Comparison of ENCODE assay signal across 15 cellular contexts in genomic region chr18:11960743-11961380, GRCh38.
"Had no signal": no experiment of that assay in that cellular context is flagged by ENCODE, and none has a peak within 500 bp of the region (broad histone marks: within the 10 kb centered on the region; RNA-seq: fewer than 3 reads in every experiment).

No MANE protein-coding gene starts in this region.

- DNase-seq: activated CD4-positive, alpha-beta memory T cell treated with anti-CD3 and anti-CD28 coated beads, Interleukin-2, amount 10 ng/mL, durations not matched to agents 7 days and 5 days; activated CD4-positive, alpha-beta T cell treated with anti-CD3 and anti-CD28 coated beads for 4 hours; activated CD8-positive, alpha-beta memory T cell treated with anti-CD3 and anti-CD28 coated beads, Interleukin-2, amount 10 ng/mL, durations not matched to agents 7 days and 5 days; activated naive CD8-positive, alpha-beta T cell treated with anti-CD3 and anti-CD28 coated beads for 36 hours; amniotic stem cell; foreskin fibroblast; hippocampal formation; left cardiac atrium; nucleus accumbens; stimulated activated naive B cell treated with anti-CD40 and anti-IgM and Interleukin-4, amounts not matched to agents 10 μg/mL and 1 μg/mL and 100 μg/mL, for 72 hours had no signal

- H3K27ac ChIP-seq: epithelial cell of prostate, thoracic aorta had no signal

- H3K4me3 ChIP-seq: thoracic aorta had no signal

- H3K27ac Mint-ChIP-seq: activated CD4-positive, alpha-beta memory T cell treated with anti-CD3 and anti-CD28 coated beads, Interleukin-2, amount 10 ng/mL, durations not matched to agents 7 days and 5 days; activated CD8-positive, alpha-beta memory T cell treated with anti-CD3 and anti-CD28 coated beads, Interleukin-2, amount 10 ng/mL, durations not matched to agents 7 days and 5 days; activated naive CD8-positive, alpha-beta T cell treated with anti-CD3 and anti-CD28 coated beads for 36 hours; natural killer cell treated with Interleukin-12 subunit alpha and Interleukin-12 subunit beta and Interleukin-15 and Interleukin-18, amount 100 ng/mL, for 72 hours; stimulated activated naive B cell treated with anti-CD40 and anti-IgM and Interleukin-4, amounts not matched to agents 10 μg/mL and 1 μg/mL and 100 μg/mL, for 72 hours; T-helper 2 cell treated with Interferon-gamma antibody and Interleukin-4, amounts not matched to agents 5 μg/mL and 100 μg/mL, for 36 hours had no signal

- ATAC-seq: activated CD8-positive, alpha-beta memory T cell treated with anti-CD3 and anti-CD28 coated beads, Interleukin-2, amount 10 ng/mL, durations not matched to agents 7 days and 5 days; left cardiac atrium; natural killer cell treated with Interleukin-12 subunit alpha and Interleukin-12 subunit beta and Interleukin-15 and Interleukin-18, amount 100 ng/mL, for 72 hours; stimulated activated naive B cell treated with anti-CD40 and anti-IgM and Interleukin-4, amounts not matched to agents 10 μg/mL and 1 μg/mL and 100 μg/mL, for 72 hours had no signal

- H3K36me3 ChIP-seq: thoracic aorta had no signal

- H3K4me1 Mint-ChIP-seq: activated CD4-positive, alpha-beta memory T cell treated with anti-CD3 and anti-CD28 coated beads, Interleukin-2, amount 10 ng/mL, durations not matched to agents 7 days and 5 days; activated CD8-positive, alpha-beta memory T cell treated with anti-CD3 and anti-CD28 coated beads, Interleukin-2, amount 10 ng/mL, durations not matched to agents 7 days and 5 days; activated naive CD8-positive, alpha-beta T cell treated with anti-CD3 and anti-CD28 coated beads for 36 hours; stimulated activated naive B cell treated with anti-CD40 and anti-IgM and Interleukin-4, amounts not matched to agents 10 μg/mL and 1 μg/mL and 100 μg/mL, for 72 hours had no signal

- FAIRE-seq: islet of Langerhans had no signal

- H3K9me3 Mint-ChIP-seq: natural killer cell treated with Interleukin-12 subunit alpha and Interleukin-12 subunit beta and Interleukin-15 and Interleukin-18, amount 100 ng/mL, for 72 hours had no signal

- H3K4me3 Mint-ChIP-seq: activated CD4-positive, alpha-beta memory T cell treated with anti-CD3 and anti-CD28 coated beads, Interleukin-2, amount 10 ng/mL, durations not matched to agents 7 days and 5 days; activated CD8-positive, alpha-beta memory T cell treated with anti-CD3 and anti-CD28 coated beads, Interleukin-2, amount 10 ng/mL, durations not matched to agents 7 days and 5 days; activated naive CD8-positive, alpha-beta T cell treated with anti-CD3 and anti-CD28 coated beads for 36 hours; natural killer cell treated with Interleukin-12 subunit alpha and Interleukin-12 subunit beta and Interleukin-15 and Interleukin-18, amount 100 ng/mL, for 72 hours; stimulated activated naive B cell treated with anti-CD40 and anti-IgM and Interleukin-4, amounts not matched to agents 10 μg/mL and 1 μg/mL and 100 μg/mL, for 72 hours; T-helper 2 cell treated with Interferon-gamma antibody and Interleukin-4, amounts not matched to agents 5 μg/mL and 100 μg/mL, for 36 hours had no signal
